10 cellular contexts compared by ENCODE assay signal in the genomic region with DNA sequence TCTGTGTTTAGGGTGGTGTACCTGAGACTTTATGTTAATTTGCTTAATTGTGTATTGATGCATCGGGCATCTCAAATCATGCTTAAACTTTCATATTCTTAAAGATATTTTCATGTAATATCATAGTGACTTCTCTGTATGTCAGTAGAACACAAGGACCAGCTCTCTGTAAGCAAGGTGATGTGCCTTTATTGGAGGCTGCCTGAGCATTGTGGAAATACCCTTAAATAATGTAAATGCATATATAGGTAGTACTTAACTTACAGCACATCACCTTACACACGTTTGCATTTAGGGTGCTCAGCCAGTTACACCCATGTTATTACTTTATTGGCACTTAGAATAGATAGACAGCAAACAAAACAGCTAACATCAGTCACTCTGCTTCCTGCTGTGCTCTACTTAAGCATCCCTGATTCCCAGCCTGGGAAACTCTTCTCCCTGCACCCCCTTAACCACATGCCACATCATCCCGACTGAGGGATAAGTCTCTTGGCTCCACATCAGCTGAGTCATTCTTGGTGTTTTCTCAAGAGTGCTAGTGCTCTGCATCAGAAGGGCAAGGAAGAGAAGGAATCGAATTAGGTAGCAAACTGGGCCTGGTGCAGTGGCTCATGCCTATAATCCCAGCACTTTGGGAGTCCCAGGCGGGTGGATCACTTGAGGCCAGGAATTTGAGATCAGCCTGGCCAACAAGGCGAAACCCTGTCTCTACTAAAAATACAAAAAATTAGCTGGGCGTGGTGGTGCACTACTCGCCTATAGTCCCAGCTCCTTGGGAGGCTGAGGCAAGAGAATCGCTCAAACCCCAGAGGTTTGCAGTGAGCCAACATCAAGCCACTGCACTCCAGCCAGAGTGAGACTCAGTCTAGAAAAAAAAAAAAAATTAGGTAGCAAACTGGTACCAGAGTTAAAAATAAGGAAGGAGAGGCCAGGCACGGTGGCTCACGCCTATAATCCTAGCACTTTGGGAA.
A peak's percentile ranks its signal among the peaks of the same experiment; 100 is the strongest.
DNase-seq lines count a peak whose midpoint lies in the region; ATAC-seq lines count a peak whose summit lies in the region.
"Had no signal": no experiment of that assay in that cellular context is flagged by ENCODE, and none has a peak within 500 bp of the region (broad histone marks: within the 10 kb centered on the region; RNA-seq: fewer than 3 reads in every experiment).

No MANE protein-coding gene starts in this region.

- H3K27me3 ChIP-seq in SJSA1 (replicated peaks) = no peaks in the 10 kb centered on the region
- no peaks in the 10 kb centered on the region for H3K27me3 ChIP-seq in naive thymus-derived CD4-positive, alpha-beta T cell (ENCODE audit: control insufficient read depth in 2 of 2, insufficient read depth in 2 of 2, low read length in 2 of 2)
- no peaks in the 10 kb centered on the region for H3K27me3 ChIP-seq in CD8-positive, alpha-beta memory T cell (ENCODE audit: insufficient read depth, low read length, poor library complexity, severe bottlenecking)

- CTCF ChIA-PET in naive thymus-derived CD4-positive, alpha-beta T cell (lab: Charles Lee) = no interaction called here
- CTCF ChIA-PET in CD8-positive, alpha-beta memory T cell (lab: Charles Lee) = no interaction called here

- intact Hi-C loops in posterior vena cava (cut with DNase I) = no loop called here
- intact Hi-C loops in naive thymus-derived CD4-positive, alpha-beta T cell (cut with micrococcal nuclease) = no loop called here

- no peaks in the 10 kb centered on the region for H3K9me3 ChIP-seq in SJSA1 (replicated peaks)
- H3K9me3 ChIP-seq in naive thymus-derived CD4-positive, alpha-beta T cell (ENCODE audit: control insufficient read depth in 2 of 3, low read length in 3 of 3) = no peaks in the 10 kb centered on the region
- H3K9me3 ChIP-seq in CD8-positive, alpha-beta memory T cell (ENCODE audit: low read length) = no peaks in the 10 kb centered on the region

- H3K4me1 ChIP-seq in SJSA1 (replicated peaks) = peaks cover 19% of the 10 kb centered on the region
- no peaks in the 10 kb centered on the region for H3K4me1 ChIP-seq in naive thymus-derived CD4-positive, alpha-beta T cell (ENCODE audit: control insufficient read depth in 2 of 2, insufficient read depth in 2 of 2, low read length in 2 of 2)
- H3K4me1 ChIP-seq in CD8-positive, alpha-beta memory T cell (ENCODE audit: insufficient read depth, low read length) = no peaks in the 10 kb centered on the region

- H3K27ac ChIP-seq in SJSA1 = peak overlapping the region; percentile 37
- H3K27ac ChIP-seq in naive thymus-derived CD4-positive, alpha-beta T cell (ENCODE audit: low read depth, low read length) = no peak overlapping the region
- no peak overlapping the region for H3K27ac ChIP-seq in CD8-positive, alpha-beta memory T cell (ENCODE audit: low read depth, low read length)

- DNase-seq in EH (ENCODE audit: low read depth) (peak; percentile 100), SJSA1 (ENCODE audit: low read depth in 1 of 2, low spot score in 2 of 2) (peak; percentile 91 to 92), fibroblast of the conjunctiva (ENCODE audit: low read depth) (peak; percentile 92), posterior vena cava (ENCODE audit: low spot score) (peak; percentile 86), NCI-H774 (lab: John Stamatoyannopoulos, UW) (no peak)
- DNase-seq in naive thymus-derived CD4-positive, alpha-beta T cell = no peak
- DNase-seq in CD8-positive, alpha-beta memory T cell = no peak
- DNase-seq: activated T-cell treated with anti-CD3 and anti-CD28 coated beads for 4 hours; NK-92 treated with Interleukin-12 subunit alpha and Interleukin-12 subunit beta, amount 100 ng/mL, for 24 hours had no signal

- H3K9me3 Mint-ChIP-seq in naive thymus-derived CD4-positive, alpha-beta T cell = peaks cover 0 to 7% (median 0%) of the 10 kb centered on the region in 11 donors
- H3K9me3 Mint-ChIP-seq in CD8-positive, alpha-beta memory T cell = peaks cover 0 to 11% (median 2%) of the 10 kb centered on the region in 5 donors

- H3K27me3 Mint-ChIP-seq in naive thymus-derived CD4-positive, alpha-beta T cell = peaks cover 0 to 4% (median under 1%) of the 10 kb centered on the region in 5 donors
- peaks cover 0 to 1% of the 10 kb centered on the region in 2 donors for H3K27me3 Mint-ChIP-seq in CD8-positive, alpha-beta memory T cell

- H3K36me3 ChIP-seq in SJSA1 = peaks cover 13% of the 10 kb centered on the region
- no peaks in the 10 kb centered on the region for H3K36me3 ChIP-seq in naive thymus-derived CD4-positive, alpha-beta T cell (ENCODE audit: control insufficient read depth in 2 of 3, insufficient read depth in 3 of 3, low read length in 3 of 3)
- H3K36me3 ChIP-seq in CD8-positive, alpha-beta memory T cell (ENCODE audit: insufficient read depth, low read length) = no peaks in the 10 kb centered on the region

- POLR2A ChIA-PET in naive thymus-derived CD4-positive, alpha-beta T cell (lab: Charles Lee) = no interaction called here
- POLR2A ChIA-PET in CD8-positive, alpha-beta memory T cell (lab: Charles Lee) = no interaction called here

- H3K4me1 Mint-ChIP-seq in naive thymus-derived CD4-positive, alpha-beta T cell = peaks cover 0 to 5% (median 0%) of the 10 kb centered on the region in 7 donors
- no peaks in the 10 kb centered on the region for H3K4me1 Mint-ChIP-seq in CD8-positive, alpha-beta memory T cell

- H3K36me3 Mint-ChIP-seq in naive thymus-derived CD4-positive, alpha-beta T cell = peaks cover 0 to 2% (median 0%) of the 10 kb centered on the region in 5 donors
- peaks cover 0 to 2% (median 0%) of the 10 kb centered on the region in 3 donors for H3K36me3 Mint-ChIP-seq in CD8-positive, alpha-beta memory T cell

- ATAC-seq in naive thymus-derived CD4-positive, alpha-beta T cell = no peak
- no peak for ATAC-seq in HG03469 (IDR thresholded peaks at IDR 0.05; ENCODE audit: unreplicated experiment)

- no peak overlapping the region for H3K4me3 Mint-ChIP-seq in naive thymus-derived CD4-positive, alpha-beta T cell
- no peak overlapping the region for H3K4me3 Mint-ChIP-seq in CD8-positive, alpha-beta memory T cell

- no peak overlapping the region for H3K4me3 ChIP-seq in SJSA1
- no peak overlapping the region for H3K4me3 ChIP-seq in naive thymus-derived CD4-positive, alpha-beta T cell (ENCODE audit: low read length)
- H3K4me3 ChIP-seq in CD8-positive, alpha-beta memory T cell (ENCODE audit: low read length) = no peak overlapping the region

- no peak overlapping the region for H3K27ac Mint-ChIP-seq in naive thymus-derived CD4-positive, alpha-beta T cell
- H3K27ac Mint-ChIP-seq in CD8-positive, alpha-beta memory T cell = peak overlapping the region in 1 of 8 donors; percentile 56

Comparison
In these comparisons a context has a peak if more than half of its experiments do, and no peak if none do; other contexts are left out.
1. DNase-seq: peak in EH (single experiment), SJSA1 (2 of 2), fibroblast of the conjunctiva (single experiment) and posterior vena cava (single experiment); none in NCI-H774 (single experiment), naive thymus-derived CD4-positive, alpha-beta T cell (0 of 9) and CD8-positive, alpha-beta memory T cell (0 of 5).